In the genomic region with DNA sequence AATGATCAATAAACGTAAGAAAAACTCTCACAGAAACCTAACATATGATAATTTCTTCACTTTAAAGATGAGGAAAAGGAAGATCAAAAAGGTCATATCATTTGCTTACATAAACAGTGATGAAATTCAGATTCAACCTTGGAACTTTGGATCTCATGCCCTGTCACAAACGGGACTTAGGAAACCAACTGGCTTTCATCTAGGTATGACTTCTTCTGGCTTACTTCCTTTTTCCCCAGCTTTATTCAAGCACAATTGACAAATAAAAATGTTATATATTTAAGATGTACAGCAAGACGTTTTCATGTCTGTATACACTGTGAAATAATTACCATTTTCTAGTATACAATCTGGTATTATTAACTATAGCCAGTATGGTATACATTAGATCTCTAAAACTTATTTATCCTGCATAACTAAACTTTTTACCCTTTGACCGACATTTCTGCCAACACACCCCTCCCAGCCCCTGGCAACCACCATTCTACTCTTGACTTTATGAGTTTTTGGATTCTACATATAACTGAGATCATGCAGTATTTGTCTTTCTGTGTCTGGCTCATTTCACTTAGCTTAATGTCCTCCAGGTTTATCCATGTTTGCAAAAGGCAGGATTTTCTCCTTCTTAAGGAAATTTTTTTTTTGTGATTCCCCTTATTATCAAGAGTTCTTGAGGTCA, we compare ENCODE assay signal across 26 cellular contexts.
"Had no signal": no experiment of that assay in that cellular context is flagged by ENCODE, and none has a peak within 500 bp of the region (broad histone marks: within the 10 kb centered on the region; RNA-seq: fewer than 3 reads in every experiment).

No MANE protein-coding gene starts in this region.

- H3K4me2 ChIP-seq: smooth muscle cell had no signal

- H3K27ac Mint-ChIP-seq: natural killer cell; stimulated activated naive CD8-positive, alpha-beta T cell treated with anti-CD3 and anti-CD28 coated beads, Interleukin-15, amount 100 ng/mL, for 72 hours had no signal

- ATAC-seq: lower lobe of right lung; natural killer cell; psoas muscle; right cardiac atrium; stimulated activated naive CD8-positive, alpha-beta T cell treated with anti-CD3 and anti-CD28 coated beads, Interleukin-15, amount 100 ng/mL, for 72 hours; upper lobe of right lung had no signal

- H3K27me3 Mint-ChIP-seq: stimulated activated naive CD8-positive, alpha-beta T cell treated with anti-CD3 and anti-CD28 coated beads, Interleukin-15, amount 100 ng/mL, for 72 hours had no signal

- H3K27ac ChIP-seq: coronary artery, esophagus squamous epithelium, left ventricle myocardium inferior, lower lobe of right lung, ovary, psoas muscle, suprapubic skin, transverse colon, upper lobe of right lung, uterus had no signal

- H3K36me3 ChIP-seq: esophagus squamous epithelium, left ventricle myocardium inferior, lower lobe of right lung, ovary, suprapubic skin, transverse colon, upper lobe of right lung, uterus had no signal

- H3K4me3 ChIP-seq: coronary artery, esophagus squamous epithelium, left ventricle myocardium inferior, lower lobe of right lung, ovary, psoas muscle, smooth muscle cell, suprapubic skin, transverse colon, upper lobe of right lung, uterus had no signal

- DNase-seq: dermis blood vessel endothelial cell; effector memory CD4-positive, alpha-beta T cell; erythroblast; esophagus squamous epithelium; foreskin melanocyte; kidney; left ventricle myocardium inferior; lower lobe of right lung; natural killer cell; occipital lobe; ovary; posterior cingulate gyrus; psoas muscle; right cardiac atrium; stimulated activated CD4-positive, alpha-beta T cell treated with anti-CD3 and anti-CD28 coated beads, Interleukin-12 subunit alpha, Interleukin-12 subunit beta, amount 100 ng/mL, for 4 hours; stimulated activated CD4-positive, alpha-beta T cell treated with anti-CD3 and anti-CD28 coated beads, Interleukin-1b, Interleukin-23, amount 100 ng/mL, for 48 hours; stimulated activated CD4-positive, alpha-beta T cell treated with anti-CD3 and anti-CD28 coated beads, Interleukin-4, amount 100 ng/mL, for 1 hour; stimulated activated CD8-positive, alpha-beta memory T cell treated with anti-CD3 and anti-CD28 coated beads, Interleukin-4, amount 100 ng/mL, for 48 hours; stimulated activated naive CD4-positive, alpha-beta T cell; stimulated activated naive CD8-positive, alpha-beta T cell treated with anti-CD3 and anti-CD28 coated beads, Interleukin-15, amount 100 ng/mL, for 72 hours; transverse colon; upper lobe of right lung; uterus had no signal

- H3K27me3 ChIP-seq: esophagus squamous epithelium, ovary, suprapubic skin, transverse colon, upper lobe of right lung, uterus had no signal

- H3K4me1 Mint-ChIP-seq: stimulated activated naive CD8-positive, alpha-beta T cell treated with anti-CD3 and anti-CD28 coated beads, Interleukin-15, amount 100 ng/mL, for 72 hours had no signal

- H3K4me3 Mint-ChIP-seq: natural killer cell; stimulated activated naive CD8-positive, alpha-beta T cell treated with anti-CD3 and anti-CD28 coated beads, Interleukin-15, amount 100 ng/mL, for 72 hours had no signal

- H3K9me3 Mint-ChIP-seq: natural killer cell; stimulated activated naive CD8-positive, alpha-beta T cell treated with anti-CD3 and anti-CD28 coated beads, Interleukin-15, amount 100 ng/mL, for 72 hours had no signal

- H3K4me1 ChIP-seq: esophagus squamous epithelium, lower lobe of right lung, psoas muscle, suprapubic skin, upper lobe of right lung, uterus had no signal

- H3K9me3 ChIP-seq: esophagus squamous epithelium, left ventricle myocardium inferior, lower lobe of right lung, ovary, psoas muscle, suprapubic skin, transverse colon, upper lobe of right lung, uterus had no signal

- H3K36me3 Mint-ChIP-seq: natural killer cell had no signal
